Comparison of ENCODE assay signal across 10 cellular contexts in genomic region chrX:72141372-72142004, GRCh38. TPM values are rescaled to one million over a fixed set of nuclear protein-coding genes. Genes with fewer than 3 reads are reported as not detected.
DNase-seq lines count a peak whose midpoint lies in the region; ATAC-seq and TF ChIP-seq lines count a peak whose summit lies in the region.
"Had no signal": no experiment of that assay in that cellular context is flagged by ENCODE, and none has a peak within 500 bp of the region (broad histone marks: within the 10 kb centered on the region; RNA-seq: fewer than 3 reads in every experiment).

No MANE protein-coding gene starts in this region.

- no peak overlapping the region for H3K4me3 ChIP-seq in neutrophil (ENCODE audit: low read depth in 1 of 2, low read length in 1 of 2)

- TF ChIP-seq CTCF in neutrophil (IDR thresholded peaks at IDR 0.05) = no peak

- peaks cover 36% of the 10 kb centered on the region for H3K27me3 Mint-ChIP-seq in activated naive CD4-positive, alpha-beta T cell treated with anti-CD3 and anti-CD28 coated beads, Interleukin-2, amount 10 ng/mL, durations not matched to agents 7 days and 5 days
- no peaks in the 10 kb centered on the region for H3K27me3 Mint-ChIP-seq in activated naive CD4-positive, alpha-beta T cell treated with anti-CD3 and anti-CD28 coated beads for 36 hours (ENCODE audit: low read depth)

- H3K27ac Mint-ChIP-seq in activated naive CD4-positive, alpha-beta T cell treated with anti-CD3 and anti-CD28 coated beads, Interleukin-2, amount 10 ng/mL, durations not matched to agents 7 days and 5 days = peak overlapping the region; percentile 56
- no peak overlapping the region for H3K27ac Mint-ChIP-seq in activated naive CD4-positive, alpha-beta T cell treated with anti-CD3 and anti-CD28 coated beads for 36 hours

- H3K27ac ChIP-seq in neutrophil = peak overlapping the region; percentile 27

- peaks cover 93% of the 10 kb centered on the region for H3K36me3 ChIP-seq in neutrophil

- no peaks in the 10 kb centered on the region for H3K27me3 ChIP-seq in neutrophil

- intact Hi-C loops in activated naive CD4-positive, alpha-beta T cell treated with anti-CD3 and anti-CD28 coated beads for 36 hours (cut with micrococcal nuclease) = no loop called here

- ATAC-seq in GM21723 (IDR thresholded peaks at IDR 0.05; ENCODE audit: unreplicated experiment) (peak; percentile 66), HG03521 (IDR thresholded peaks at IDR 0.05; ENCODE audit: unreplicated experiment) (peak; percentile 71), GM21381 (IDR thresholded peaks at IDR 0.05; ENCODE audit: unreplicated experiment) (no peak)

- no peaks in the 10 kb centered on the region for H3K36me3 Mint-ChIP-seq in activated naive CD4-positive, alpha-beta T cell treated with anti-CD3 and anti-CD28 coated beads, Interleukin-2, amount 10 ng/mL, durations not matched to agents 7 days and 5 days
- H3K36me3 Mint-ChIP-seq in activated naive CD4-positive, alpha-beta T cell treated with anti-CD3 and anti-CD28 coated beads for 36 hours (ENCODE audit: low read depth) = no peaks in the 10 kb centered on the region

- no peaks in the 10 kb centered on the region for H3K9me3 Mint-ChIP-seq in activated naive CD4-positive, alpha-beta T cell treated with anti-CD3 and anti-CD28 coated beads, Interleukin-2, amount 10 ng/mL, durations not matched to agents 7 days and 5 days
- no peaks in the 10 kb centered on the region for H3K9me3 Mint-ChIP-seq in activated naive CD4-positive, alpha-beta T cell treated with anti-CD3 and anti-CD28 coated beads for 36 hours

- no peak for DNase-seq in activated naive CD4-positive, alpha-beta T cell treated with anti-CD3 and anti-CD28 coated beads, Interleukin-2, amount 10 ng/mL, durations not matched to agents 7 days and 5 days
- DNase-seq in activated naive CD4-positive, alpha-beta T cell treated with anti-CD3 and anti-CD28 coated beads for 36 hours = no peak
- no peak for DNase-seq in NOMO-1 treated with DMSO at 0.1 percent for 48 hours (lab: John Stamatoyannopoulos, UW; ENCODE audit: unreplicated experiment)
- no peak for DNase-seq in activated CD8-positive, alpha-beta memory T cell treated with anti-CD3 and anti-CD28 coated beads, Interleukin-2, amount 50 U/mL, for 48 hours
- DNase-seq: activated effector memory CD4-positive, alpha-beta T cell treated with anti-CD3 and anti-CD28 coated beads, Interleukin-2, amount 50 U/mL, for 16 hours; NCI-H526 treated with DMSO at 0.1 percent for 48 hours had no signal

- CTCF ChIA-PET in activated naive CD4-positive, alpha-beta T cell treated with anti-CD3 and anti-CD28 coated beads, Interleukin-2, amount 10 ng/mL, durations not matched to agents 7 days and 5 days (lab: Charles Lee) = no interaction called here
- CTCF ChIA-PET in activated naive CD4-positive, alpha-beta T cell treated with anti-CD3 and anti-CD28 coated beads for 36 hours (lab: Charles Lee) = no interaction called here

- H3K4me3 Mint-ChIP-seq in activated naive CD4-positive, alpha-beta T cell treated with anti-CD3 and anti-CD28 coated beads, Interleukin-2, amount 10 ng/mL, durations not matched to agents 7 days and 5 days = no peak overlapping the region
- H3K4me3 Mint-ChIP-seq in activated naive CD4-positive, alpha-beta T cell treated with anti-CD3 and anti-CD28 coated beads for 36 hours = no peak overlapping the region

- H3K9me3 ChIP-seq in neutrophil = no peaks in the 10 kb centered on the region

- peaks cover 33% of the 10 kb centered on the region for H3K4me1 Mint-ChIP-seq in activated naive CD4-positive, alpha-beta T cell treated with anti-CD3 and anti-CD28 coated beads, Interleukin-2, amount 10 ng/mL, durations not matched to agents 7 days and 5 days
- peaks cover 18% of the 10 kb centered on the region for H3K4me1 Mint-ChIP-seq in activated naive CD4-positive, alpha-beta T cell treated with anti-CD3 and anti-CD28 coated beads for 36 hours (ENCODE audit: low read depth)

- H3K4me1 ChIP-seq in neutrophil (ENCODE audit: control insufficient read depth in 1 of 2, insufficient read depth in 1 of 2, low read depth in 1 of 2, low read length in 1 of 2) = no peaks in the 10 kb centered on the region

RNA-seq across cellular contexts. Expression of gene RTL5, which starts 9.8 kb away (rescaled TPM):
- under 1 TPM; 0.10 TPM for total RNA-seq in activated naive CD4-positive, alpha-beta T cell treated with anti-CD3 and anti-CD28 coated beads for 36 hours

RNA-seq across cellular contexts. Expression of gene PIN4, which starts 40.1 kb away (rescaled TPM):
- 1 to 10 TPM; 5.6 to 8.0 TPM for total RNA-seq in activated naive CD4-positive, alpha-beta T cell treated with anti-CD3 and anti-CD28 coated beads for 36 hours
